ENCODE assay signal across 15 cellular contexts in the genomic region with DNA sequence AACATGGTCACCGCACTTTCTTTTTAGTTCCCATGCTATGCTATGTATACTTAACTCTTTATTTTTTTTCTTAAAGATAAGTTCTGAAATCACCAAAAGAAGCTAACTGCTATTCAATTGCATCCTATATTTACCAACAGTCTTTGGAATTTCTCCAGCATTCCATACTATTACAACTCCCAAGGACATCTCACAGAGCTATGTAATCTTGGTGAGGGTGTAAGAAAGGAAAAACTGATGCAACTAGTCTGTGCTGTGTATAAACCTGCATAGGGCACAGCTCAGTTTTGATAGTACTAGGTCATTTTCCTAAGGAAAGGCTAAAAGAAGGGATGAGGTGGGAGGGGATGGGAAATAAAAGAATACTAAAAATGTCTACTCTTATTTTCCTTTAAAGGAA.
DNase-seq lines count a peak whose midpoint lies in the region; ATAC-seq and TF ChIP-seq lines count a peak whose summit lies in the region.
"Had no signal": no experiment of that assay in that cellular context is flagged by ENCODE, and none has a peak within 500 bp of the region (broad histone marks: within the 10 kb centered on the region; RNA-seq: fewer than 3 reads in every experiment).

No MANE protein-coding gene starts in this region.

- POLR2A ChIA-PET in SK-N-SH (lab: Yijun Ruan, JAX) (no interaction called here), WTC11 (lab: Charles Lee) (interaction anchor here (0.8 to 1.0 kb wide), 2 partner anchors 77 to 78 kb away, joined by 3 to 7 read pairs; a partner anchor contains a TSS)

- no peaks in the 10 kb centered on the region for H3K9me2 ChIP-seq in SK-N-SH

- H3K27ac ChIP-seq in SK-N-SH (ENCODE audit: low read depth in 2 of 2, low read length in 1 of 2) (peak overlapping the region in 1 of 2 experiments; percentile 67; a peak in 1 of 4 replicates), suprapubic skin (peak overlapping the region; percentile 18)
- H3K27ac ChIP-seq: 22Rv1, heart right ventricle, prostate gland had no signal

- H3K4me3 Mint-ChIP-seq in WTC11 (no peak overlapping the region), Calu3 (ENCODE audit: low read depth, unreplicated experiment) (no peak overlapping the region)
- H3K4me3 Mint-ChIP-seq: activated naive CD4-positive, alpha-beta T cell treated with anti-CD3 and anti-CD28 coated beads, Interleukin-2, amount 10 ng/mL, durations not matched to agents 7 days and 5 days; central memory CD8-positive, alpha-beta T cell had no signal

- intact Hi-C loops in Calu3 (cut with micrococcal nuclease; ENCODE audit: unreplicated experiment), result no loop called here

- H3K36me3 Mint-ChIP-seq in WTC11 (no peaks in the 10 kb centered on the region), Calu3 (ENCODE audit: insufficient read depth, unreplicated experiment) (peaks cover 13% of the 10 kb centered on the region)
- H3K36me3 Mint-ChIP-seq: activated naive CD4-positive, alpha-beta T cell treated with anti-CD3 and anti-CD28 coated beads, Interleukin-2, amount 10 ng/mL, durations not matched to agents 7 days and 5 days had no signal

- no peaks in the 10 kb centered on the region for H3K27me3 Mint-ChIP-seq in WTC11 (ENCODE audit: low read depth)
- no peaks in the 10 kb centered on the region for H3K27me3 Mint-ChIP-seq in Calu3 (ENCODE audit: unreplicated experiment)

- H3K4me1 Mint-ChIP-seq in WTC11, result peaks cover 74% of the 10 kb centered on the region
- H3K4me1 Mint-ChIP-seq in Calu3 (ENCODE audit: low read depth, unreplicated experiment), result peaks cover 84% of the 10 kb centered on the region
- H3K4me1 Mint-ChIP-seq: activated naive CD4-positive, alpha-beta T cell treated with anti-CD3 and anti-CD28 coated beads, Interleukin-2, amount 10 ng/mL, durations not matched to agents 7 days and 5 days; central memory CD8-positive, alpha-beta T cell had no signal

- no peak for TF ChIP-seq CTCF in SK-N-SH (IDR thresholded peaks at IDR 0.05)
- TF ChIP-seq CTCF in WTC11 (IDR thresholded peaks at IDR 0.05), result no peak
- no peak for TF ChIP-seq CTCF in fibroblast of pulmonary artery (IDR thresholded peaks at IDR 0.05; ENCODE audit: low read length, missing control alignments)
- no peak for TF ChIP-seq CTCF in suprapubic skin (IDR thresholded peaks at IDR 0.05)
- no peak for TF ChIP-seq CTCF in Calu3 (IDR thresholded peaks at IDR 0.05; ENCODE audit: unreplicated experiment)

- TF ChIP-seq EP300 in SK-N-SH (IDR thresholded peaks at IDR 0.05; ENCODE audit: borderline replicate concordance in 1 of 2, low read depth in 1 of 2, low read length in 1 of 2), result no peak
- TF ChIP-seq EP300 in suprapubic skin (IDR thresholded peaks at IDR 0.05), result no peak

- H2AFZ ChIP-seq in SK-N-SH (ENCODE audit: low read depth), result no peak overlapping the region

- H3K36me3 ChIP-seq in SK-N-SH (replicated peaks in 1 of 2; ENCODE audit: control insufficient read depth in 1 of 2, insufficient read depth in 2 of 2, low read length in 1 of 2) (no peaks in the 10 kb centered on the region), suprapubic skin (no peaks in the 10 kb centered on the region)
- H3K36me3 ChIP-seq: heart right ventricle, prostate gland had no signal

- no peaks in the 10 kb centered on the region for H3K9me3 Mint-ChIP-seq in WTC11
- H3K9me3 Mint-ChIP-seq in Calu3 (ENCODE audit: low read depth, unreplicated experiment), result peaks cover 2% of the 10 kb centered on the region
- H3K9me3 Mint-ChIP-seq: activated naive CD4-positive, alpha-beta T cell treated with anti-CD3 and anti-CD28 coated beads, Interleukin-2, amount 10 ng/mL, durations not matched to agents 7 days and 5 days; central memory CD8-positive, alpha-beta T cell had no signal

- peaks cover 74% of the 10 kb centered on the region for H4K20me1 ChIP-seq in SK-N-SH (ENCODE audit: insufficient read depth)

- no peak for DNase-seq in SK-N-SH
- no peak for DNase-seq in WTC11 (ENCODE audit: low spot score)
- peak; percentile 89 for DNase-seq in fibroblast of pulmonary artery (ENCODE audit: low read depth)
- no peak for DNase-seq in suprapubic skin (ENCODE audit: low spot score in 2 of 2)
- no peak for DNase-seq in KG1 (lab: John Stamatoyannopoulos, UW)
- DNase-seq in Calu3, result no peak
- no peak for DNase-seq in hypothalamus (lab: John Stamatoyannopoulos, UW)
- DNase-seq: activated naive CD4-positive, alpha-beta T cell treated with anti-CD3 and anti-CD28 coated beads, Interleukin-2, amount 10 ng/mL, durations not matched to agents 7 days and 5 days; heart right ventricle; NCI-H2029 treated with DMSO at 0.1 percent for 48 hours had no signal

- peaks cover 0 to 60% of the 10 kb centered on the region in 2 experiments for H3K4me1 ChIP-seq in SK-N-SH (ENCODE audit: control insufficient read depth in 1 of 2, insufficient read depth in 2 of 2, low read depth in 1 of 2, low read length in 1 of 2)
- H3K4me1 ChIP-seq in suprapubic skin, result peaks cover 65% of the 10 kb centered on the region
- H3K4me1 ChIP-seq: prostate gland had no signal

- H3K79me2 ChIP-seq in SK-N-SH (ENCODE audit: insufficient read depth), result peaks cover 100% of the 10 kb centered on the region

- H3K9me3 ChIP-seq in SK-N-SH (no peaks in the 10 kb centered on the region), suprapubic skin (no peaks in the 10 kb centered on the region)
- H3K9me3 ChIP-seq: heart right ventricle, prostate gland had no signal

- peak overlapping the region; percentile 44; the same call in 1 of the 2 replicates for H3K27ac Mint-ChIP-seq in WTC11
- no peak overlapping the region for H3K27ac Mint-ChIP-seq in Calu3 (ENCODE audit: unreplicated experiment)
- H3K27ac Mint-ChIP-seq: activated naive CD4-positive, alpha-beta T cell treated with anti-CD3 and anti-CD28 coated beads, Interleukin-2, amount 10 ng/mL, durations not matched to agents 7 days and 5 days had no signal

- CTCF ChIA-PET in SK-N-SH (lab: Yijun Ruan, JAX) (no interaction called here), WTC11 (lab: Charles Lee) (interaction anchor here (0.6 to 2.1 kb wide), 6 partner anchors 18 to 964 kb away, joined by 3 to 9 read pairs (median 4); a partner anchor contains a TSS), Calu3 (lab: Charles Lee) (interaction anchor here (1.0 kb wide), 1 partner anchor 40 kb away, joined by 3 read pairs; no protein-coding TSS in a partner anchor)

- WGBS in SK-N-SH (ENCODE audit: low lambda C conversion rate), result 100% methylated on average over 1 of the region's 1 CpG
- WGBS in suprapubic skin, result 74% methylated on average over 1 of the region's 1 CpG

- H3K27me3 ChIP-seq in SK-N-SH (ENCODE audit: insufficient read depth) (no peaks in the 10 kb centered on the region), suprapubic skin (no peaks in the 10 kb centered on the region)
- H3K27me3 ChIP-seq: heart right ventricle had no signal

- BruUV-seq in Calu3 (replicated peaks; lab: Mats Ljungman, UMichigan), result no TSS peak

- H3K4me3 ChIP-seq in SK-N-SH (ENCODE audit: low read depth in 2 of 2, low read length in 1 of 2) (no peak overlapping the region), fibroblast of pulmonary artery (replicated peaks; ENCODE audit: low read depth, low read length) (no peak overlapping the region), suprapubic skin (no peak overlapping the region)
- H3K4me3 ChIP-seq: heart right ventricle, prostate gland had no signal

- H3K9ac ChIP-seq in SK-N-SH, result no peak overlapping the region

- TF ChIP-seq POLR2A in suprapubic skin (IDR thresholded peaks at IDR 0.05), result no peak

- H3F3A ChIP-seq in SK-N-SH (replicated peaks; ENCODE audit: insufficient read depth), result peaks cover 25% of the 10 kb centered on the region

- no peak overlapping the region for H3K4me2 ChIP-seq in SK-N-SH

- ATAC-seq in SK-N-SH treated with all-trans-retinoic acid at 6 μM for 48 hours (peak; percentile 77), WTC11 (peak; percentile 16; the same call in 1 of the 2 replicates)
- ATAC-seq: activated CD4-positive, CD25-positive, alpha-beta regulatory T cell treated with anti-CD3 and anti-CD28 coated beads, Interleukin-2, amount 50 U/mL, for 24 hours; heart right ventricle had no signal

- no peak for TF ChIP-seq RAD21 in SK-N-SH (IDR thresholded peaks at IDR 0.05; ENCODE audit: low read length)

TF ChIP-seq in SK-N-SH treated with all-trans-retinoic acid at 6 μM for 48 hours, 23 proteins besides CTCF, POLR2A, EP300 and RAD21 (continues in another document):
- TF ChIP-seq ARNTL (CRISPR knock-in tag; IDR thresholded peaks at IDR 0.05; ENCODE audit: borderline replicate concordance, low read depth) (no peak), ZNF565 (CRISPR knock-in tag; conservative IDR thresholded peaks at IDR 0.05; ENCODE audit: low read depth) (no peak), ZFP30 (CRISPR knock-in tag; IDR thresholded peaks at IDR 0.05) (no peak), BACH2 (CRISPR knock-in tag; IDR thresholded peaks at IDR 0.05; ENCODE audit: borderline replicate concordance) (no peak)

TF ChIP-seq in SK-N-SH, 30 proteins besides CTCF, POLR2A, EP300 and RAD21:
- TF ChIP-seq NFIC (IDR thresholded peaks at IDR 0.05; ENCODE audit: borderline replicate concordance) (no peak), TCF12 (IDR thresholded peaks at IDR 0.05) (no peak)
- TF ChIP-seq, protein P1, sequence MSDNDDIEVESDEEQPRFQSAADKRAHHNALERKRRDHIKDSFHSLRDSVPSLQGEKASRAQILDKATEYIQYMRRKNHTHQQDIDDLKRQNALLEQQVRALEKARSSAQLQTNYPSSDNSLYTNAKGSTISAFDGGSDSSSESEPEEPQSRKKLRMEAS (IDR thresholded peaks at IDR 0.05; ENCODE audit: low read depth), result no peak

TF ChIP-seq in WTC11, 78 proteins besides CTCF, POLR2A, EP300 and RAD21:
- TF ChIP-seq ZNF138 (CRISPR knock-in tag; conservative IDR thresholded peaks at IDR 0.05) (no peak), EMX1 (CRISPR knock-in tag; IDR thresholded peaks at IDR 0.05) (no peak), TEAD1 (CRISPR knock-in tag; IDR thresholded peaks at IDR 0.05) (no peak), GABPB1 (CRISPR knock-in tag; IDR thresholded peaks at IDR 0.05) (peak; percentile 77), ZNF232 (CRISPR knock-in tag; IDR thresholded peaks at IDR 0.05) (no peak), TCF7 (CRISPR knock-in tag; IDR thresholded peaks at IDR 0.05; ENCODE audit: low read depth) (no peak)
